ENCODE assay signal across 1 cellular context in genomic region chr11:27388001-27388400, GRCh38.
TF ChIP-seq lines count a peak whose summit lies in the region.

No MANE protein-coding gene starts in this region.

TF ChIP-seq in WTC11, 78 proteins besides CTCF, POLR2A, EP300 and RAD21 (continued from another document):
- TF ChIP-seq, protein P1, sequence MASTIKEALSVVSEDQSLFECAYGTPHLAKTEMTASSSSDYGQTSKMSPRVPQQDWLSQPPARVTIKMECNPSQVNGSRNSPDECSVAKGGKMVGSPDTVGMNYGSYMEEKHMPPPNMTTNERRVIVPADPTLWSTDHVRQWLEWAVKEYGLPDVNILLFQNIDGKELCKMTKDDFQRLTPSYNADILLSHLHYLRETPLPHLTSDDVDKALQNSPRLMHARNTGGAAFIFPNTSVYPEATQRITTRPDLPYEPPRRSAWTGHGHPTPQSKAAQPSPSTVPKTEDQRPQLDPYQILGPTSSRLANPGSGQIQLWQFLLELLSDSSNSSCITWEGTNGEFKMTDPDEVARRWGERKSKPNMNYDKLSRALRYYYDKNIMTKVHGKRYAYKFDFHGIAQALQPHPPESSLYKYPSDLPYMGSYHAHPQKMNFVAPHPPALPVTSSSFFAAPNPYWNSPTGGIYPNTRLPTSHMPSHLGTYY (CRISPR knock-in tag; IDR thresholded peaks at IDR 0.05): no peak
- TF ChIP-seq, protein P2, sequence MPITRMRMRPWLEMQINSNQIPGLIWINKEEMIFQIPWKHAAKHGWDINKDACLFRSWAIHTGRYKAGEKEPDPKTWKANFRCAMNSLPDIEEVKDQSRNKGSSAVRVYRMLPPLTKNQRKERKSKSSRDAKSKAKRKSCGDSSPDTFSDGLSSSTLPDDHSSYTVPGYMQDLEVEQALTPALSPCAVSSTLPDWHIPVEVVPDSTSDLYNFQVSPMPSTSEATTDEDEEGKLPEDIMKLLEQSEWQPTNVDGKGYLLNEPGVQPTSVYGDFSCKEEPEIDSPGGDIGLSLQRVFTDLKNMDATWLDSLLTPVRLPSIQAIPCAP (CRISPR knock-in tag; IDR thresholded peaks at IDR 0.05): no peak
